In genomic region chr2:238956676-238957075, GRCh38 we compare ENCODE assay signal across 30 cellular contexts.
DNase-seq lines count a peak whose midpoint lies in the region; ATAC-seq and TF ChIP-seq lines count a peak whose summit lies in the region.
"Had no signal": no experiment of that assay in that cellular context is flagged by ENCODE, and none has a peak within 500 bp of the region (broad histone marks: within the 10 kb centered on the region; RNA-seq: fewer than 3 reads in every experiment).

No MANE protein-coding gene starts in this region.

- H3K4me3 ChIP-seq in BLaER1 treated with 17β-estradiol and CSF1 and Interleukin-3, amounts not matched to agents 10 nM and 100 nM, result no peak overlapping the region
- no peak overlapping the region for H3K4me3 ChIP-seq in esophagus muscularis mucosa
- no peak overlapping the region for H3K4me3 ChIP-seq in testis
- H3K4me3 ChIP-seq: gastrocnemius medialis, GM23248, lung, mucosa of descending colon, psoas muscle, stomach, transverse colon had no signal

- peak overlapping the region in 5 of 11 experiments; percentile 6 to 50 (median 39); a peak in 5 of 22 replicates for H3K27ac ChIP-seq in BLaER1 treated with 17β-estradiol and CSF1 and Interleukin-3, amounts not matched to agents 10 nM and 100 nM
- no peak overlapping the region for H3K27ac ChIP-seq in esophagus muscularis mucosa (replicated peaks in 1 of 4)
- H3K27ac ChIP-seq in testis, result no peak overlapping the region
- H3K27ac ChIP-seq: gastrocnemius medialis, GM23248, psoas muscle, stomach, transverse colon had no signal

- DNase-seq in DMS153 (lab: John Stamatoyannopoulos, UW) (peak; percentile 88), NCI-H345 (lab: John Stamatoyannopoulos, UW) (peak; percentile 92), esophagus muscularis mucosa (ENCODE audit: extremely low spot score) (peak; percentile 62), testis (no peak), cardiac septum (ENCODE audit: low spot score) (no peak)
- DNase-seq: activated CD4-positive, alpha-beta memory T cell treated with anti-CD3 and anti-CD28 coated beads, Interleukin-2, amount 10 ng/mL, durations not matched to agents 7 days and 5 days; activated CD4-positive, alpha-beta T cell treated with anti-CD3 and anti-CD28 coated beads for 1 hour; activated CD8-positive, alpha-beta memory T cell treated with anti-CD3 and anti-CD28 coated beads, Interleukin-2, amount 50 U/mL, for 48 hours; activated naive CD4-positive, alpha-beta T cell treated with anti-CD3 and anti-CD28 coated beads for 36 hours; C1 segment of cervical spinal cord; Caco-2; central memory CD4-positive, alpha-beta T cell; gastrocnemius medialis; GM23248; mucosa of descending colon; NCI-H1048; NCI-H524; occipital lobe; psoas muscle; Right ventricle myocardium superior; stimulated activated CD4-positive, alpha-beta T cell treated with anti-CD3 and anti-CD28 coated beads, Interleukin-4, amount 100 ng/mL, for 1 hour; stomach; T-helper 2 cell; transverse colon had no signal

- peak overlapping the region in 10 of 11 experiments; percentile 35 to 80 (median 62); a peak in 21 of 22 replicates for H3K4me2 ChIP-seq in BLaER1 treated with 17β-estradiol and CSF1 and Interleukin-3, amounts not matched to agents 10 nM and 100 nM

- peaks cover 6 to 22% (median 12%) of the 10 kb centered on the region in 10 experiments; a peak in 19 of 20 replicates for H3K4me1 ChIP-seq in BLaER1 treated with 17β-estradiol and CSF1 and Interleukin-3, amounts not matched to agents 10 nM and 100 nM
- H3K4me1 ChIP-seq in esophagus muscularis mucosa, result peaks cover 0 to 5% (median 0%) of the 10 kb centered on the region in 4 donors
- H3K4me1 ChIP-seq in testis, result peaks cover 2% of the 10 kb centered on the region
- H3K4me1 ChIP-seq: Caco-2, gastrocnemius medialis, psoas muscle, transverse colon had no signal

- 0 out of 22 replicates have a peak overlapping the region, but pooled peaks of 1 of the 11 experiments have one; percentile 11 for H3K9ac ChIP-seq in BLaER1 treated with 17β-estradiol and CSF1 and Interleukin-3, amounts not matched to agents 10 nM and 100 nM
- H3K9ac ChIP-seq: GM23248 had no signal

- H3K27me3 ChIP-seq in BLaER1 treated with 17β-estradiol and CSF1 and Interleukin-3, amounts not matched to agents 10 nM and 100 nM, result peaks cover 0 to 25% (median 0%) of the 10 kb centered on the region in 11 experiments; a peak in 8 of 22 replicates
- H3K27me3 ChIP-seq in esophagus muscularis mucosa (no peaks in the 10 kb centered on the region), testis (no peaks in the 10 kb centered on the region)

- no peaks in the 10 kb centered on the region for H3K36me3 ChIP-seq in BLaER1 treated with 17β-estradiol and CSF1 and Interleukin-3, amounts not matched to agents 10 nM and 100 nM
- H3K36me3 ChIP-seq in esophagus muscularis mucosa (no peaks in the 10 kb centered on the region), testis (ENCODE audit: low read depth, missing control alignments) (no peaks in the 10 kb centered on the region)
- H3K36me3 ChIP-seq: gastrocnemius medialis, stomach, transverse colon had no signal

- TF ChIP-seq POLR2A in esophagus muscularis mucosa (IDR thresholded peaks at IDR 0.05; ENCODE audit: low read depth) (no peak), testis (IDR thresholded peaks at IDR 0.05) (no peak)

- TF ChIP-seq CTCF in esophagus muscularis mucosa (IDR thresholded peaks at IDR 0.05), result no peak
- no peak for TF ChIP-seq CTCF in testis (IDR thresholded peaks at IDR 0.05)

- WGBS in esophagus muscularis mucosa, result 60% methylated on average over 3 of the region's 3 CpGs
- 64 to 82% methylated on average over 3 of the region's 3 CpGs for WGBS in testis, 2 donors

- no peak for TF ChIP-seq EP300 in esophagus muscularis mucosa (IDR thresholded peaks at IDR 0.05)

- ATAC-seq in GM19328 (IDR thresholded peaks at IDR 0.05; ENCODE audit: unreplicated experiment), result no peak
- ATAC-seq: gastrocnemius medialis; mucosa of descending colon; natural killer cell treated with Interleukin-12 subunit alpha and Interleukin-12 subunit beta and Interleukin-15 and Interleukin-18, amount 100 ng/mL, for 72 hours; Panc1; psoas muscle; sciatic nerve had no signal

- no peaks in the 10 kb centered on the region for H4K20me1 ChIP-seq in BLaER1 treated with 17β-estradiol and CSF1 and Interleukin-3, amounts not matched to agents 10 nM and 100 nM

- H3K9me3 ChIP-seq in BLaER1 treated with 17β-estradiol and CSF1 and Interleukin-3, amounts not matched to agents 10 nM and 100 nM (replicated peaks in 1 of 11), result peaks cover 10 to 29% (median 20%) of the 10 kb centered on the region in 11 experiments; a peak in 20 of 22 replicates
- H3K9me3 ChIP-seq in esophagus muscularis mucosa, result no peaks in the 10 kb centered on the region
- no peaks in the 10 kb centered on the region for H3K9me3 ChIP-seq in testis
- H3K9me3 ChIP-seq: Caco-2, gastrocnemius medialis, mucosa of descending colon, stomach, transverse colon had no signal

- intact Hi-C loops in esophagus muscularis mucosa (cut with DNase I), result no loop called here
- intact Hi-C loops in testis (cut with DNase I; ENCODE audit: low total_unique reads), result no loop called here
- intact Hi-C loops in cardiac septum (cut with DNase I), result no loop called here

Comparison
In these comparisons a context has a peak if more than half of its experiments do, and no peak if none do; other contexts are left out.
1. DNase-seq: peak in DMS153 (single experiment), NCI-H345 (single experiment) and esophagus muscularis mucosa (single experiment); none in testis (single experiment) and cardiac septum (single experiment).